20 cellular contexts compared by ENCODE assay signal in genomic region chr3:115595611-115596010, GRCh38. TPM values are rescaled to one million over a fixed set of nuclear protein-coding genes. Genes with fewer than 3 reads are reported as not detected.
"Had no signal": no experiment of that assay in that cellular context is flagged by ENCODE, and none has a peak within 500 bp of the region (broad histone marks: within the 10 kb centered on the region; RNA-seq: fewer than 3 reads in every experiment).

No MANE protein-coding gene starts in this region.

- DNase-seq: activated CD4-positive, alpha-beta memory T cell treated with anti-CD3 and anti-CD28 coated beads for 36 hours; activated CD4-positive, alpha-beta T cell treated with anti-CD3 and anti-CD28 coated beads for 36 hours; activated naive CD8-positive, alpha-beta T cell treated with anti-CD3 and anti-CD28 coated beads, Interleukin-2, amount 10 ng/mL, durations not matched to agents 7 days and 5 days; activated T-cell treated with anti-CD3 and anti-CD28 coated beads for 4 hours; dermis blood vessel endothelial cell; effector memory CD8-positive, alpha-beta T cell; head of caudate nucleus; left ventricle myocardium inferior; mammary epithelial cell; nephron progenitor cell; occipital lobe; stimulated activated CD4-positive, alpha-beta T cell treated with anti-CD3 and anti-CD28 coated beads, Interleukin-4, amount 100 ng/mL, for 24 hours; stomach; T-helper 17 cell; trophoblast cell had no signal

- H3K27ac ChIP-seq: breast epithelium, left ventricle myocardium inferior, skin epidermis, stomach, vagina had no signal

- ATAC-seq: activated CD4-positive, alpha-beta T cell treated with anti-CD3 and anti-CD28 coated beads for 36 hours; effector memory CD8-positive, alpha-beta T cell; stimulated activated effector memory CD8-positive, alpha-beta T cell treated with anti-CD3 and anti-CD28 coated beads, Interleukin-12 subunit alpha, Interleukin-12 subunit beta, amount 100 ng/mL, for 72 hours; T-helper 17 cell had no signal

- H3K27me3 ChIP-seq: breast epithelium, stomach, vagina had no signal

- H3K36me3 ChIP-seq: breast epithelium, left ventricle myocardium inferior, stomach, vagina had no signal

- H3K4me1 ChIP-seq: breast epithelium, left ventricle myocardium inferior, vagina had no signal

- FAIRE-seq: frontal cortex had no signal

- H3K4me3 ChIP-seq: breast epithelium, left ventricle myocardium inferior, skin epidermis, stomach, vagina had no signal

- H3K9me3 ChIP-seq: vagina had no signal

RNA-seq across cellular contexts. Expression of gene GAP43, which starts 27.7 kb away (rescaled TPM):
- total RNA-seq: activated CD4-positive, alpha-beta memory T cell treated with anti-CD3 and anti-CD28 coated beads for 36 hours; activated CD4-positive, alpha-beta T cell treated with anti-CD3 and anti-CD28 coated beads for 36 hours; activated naive CD8-positive, alpha-beta T cell treated with anti-CD3 and anti-CD28 coated beads, Interleukin-2, amount 10 ng/mL, durations not matched to agents 7 days and 5 days; dermis blood vessel endothelial cell; mammary epithelial cell; T-helper 17 cell had no signal
- polyA plus RNA-seq: mammary epithelial cell had no signal
